ENCODE assay signal across 8 cellular contexts in genomic region chr17:17849147-17849820, GRCh38. TPM values are rescaled to one million over a fixed set of nuclear protein-coding genes. Genes with fewer than 3 reads are reported as not detected.
DNase-seq lines count a peak whose midpoint lies in the region; ATAC-seq and TF ChIP-seq lines count a peak whose summit lies in the region.

No MANE protein-coding gene starts in this region.

- H3K27ac Mint-ChIP-seq in activated naive CD8-positive, alpha-beta T cell treated with anti-CD3 and anti-CD28 coated beads, Interleukin-2, amount 10 ng/mL, durations not matched to agents 7 days and 5 days: peak overlapping the region; percentile 94

- no peak for TF ChIP-seq CTCF in AG09319 (IDR thresholded peaks at IDR 0.05; ENCODE audit: low read depth, low read length)

- no peaks in the 10 kb centered on the region for H3K27me3 Mint-ChIP-seq in activated naive CD8-positive, alpha-beta T cell treated with anti-CD3 and anti-CD28 coated beads, Interleukin-2, amount 10 ng/mL, durations not matched to agents 7 days and 5 days

- peak overlapping the region; percentile 45 for H3K4me3 Mint-ChIP-seq in activated naive CD8-positive, alpha-beta T cell treated with anti-CD3 and anti-CD28 coated beads, Interleukin-2, amount 10 ng/mL, durations not matched to agents 7 days and 5 days

- no peaks in the 10 kb centered on the region for H3K9me3 Mint-ChIP-seq in activated naive CD8-positive, alpha-beta T cell treated with anti-CD3 and anti-CD28 coated beads, Interleukin-2, amount 10 ng/mL, durations not matched to agents 7 days and 5 days

- DNase-seq in AG09319 (ENCODE audit: extremely low read depth, low read depth) (peak; percentile 23), H4 (ENCODE audit: low spot score) (peak; percentile 90), SW480 (ENCODE audit: low spot score) (peak; percentile 35), left colon (peak; percentile 52 to 73), GM19240 (ENCODE audit: insufficient read length, low spot score) (no peak)
- peak; percentile 85 for DNase-seq in activated naive CD8-positive, alpha-beta T cell treated with anti-CD3 and anti-CD28 coated beads, Interleukin-2, amount 10 ng/mL, durations not matched to agents 7 days and 5 days
- DNase-seq in stimulated activated CD4-positive, alpha-beta T cell treated with anti-CD3 and anti-CD28 coated beads, TNF-alpha, amount 100 ng/mL, for 48 hours (ENCODE audit: low read depth in 3 of 3): peak; percentile 79 to 90 (median 86)

- intact Hi-C loops in left colon (cut with DNase I, micrococcal nuclease): no loop called here

- ATAC-seq in activated naive CD8-positive, alpha-beta T cell treated with anti-CD3 and anti-CD28 coated beads, Interleukin-2, amount 10 ng/mL, durations not matched to agents 7 days and 5 days (ENCODE audit: low read depth): peak; percentile 84
- peak; percentile 44 for ATAC-seq in left colon
- no peak for ATAC-seq in GM18907 (IDR thresholded peaks at IDR 0.05; ENCODE audit: unreplicated experiment)

- H3K36me3 Mint-ChIP-seq in activated naive CD8-positive, alpha-beta T cell treated with anti-CD3 and anti-CD28 coated beads, Interleukin-2, amount 10 ng/mL, durations not matched to agents 7 days and 5 days: peaks cover 8% of the 10 kb centered on the region

- peaks cover 64% of the 10 kb centered on the region for H3K4me1 Mint-ChIP-seq in activated naive CD8-positive, alpha-beta T cell treated with anti-CD3 and anti-CD28 coated beads, Interleukin-2, amount 10 ng/mL, durations not matched to agents 7 days and 5 days

- POLR2A ChIA-PET in activated naive CD8-positive, alpha-beta T cell treated with anti-CD3 and anti-CD28 coated beads, Interleukin-2, amount 10 ng/mL, durations not matched to agents 7 days and 5 days (lab: Charles Lee): interaction anchor here (0.8 to 13.8 kb wide), 12 partner anchors 8 to 166 kb away, joined by 3 to 327 read pairs (median 7); partner anchors contain the start of gene SREBF1

RNA-seq across cellular contexts. Expression of gene SREBF1, which starts 12.5 kb away (rescaled TPM):
- 63.9 and 65.8 TPM in 2 replicates for total RNA-seq in H4 (2014; rRNA removed; shearing (Covaris generic))
- total RNA-seq in activated naive CD8-positive, alpha-beta T cell treated with anti-CD3 and anti-CD28 coated beads, Interleukin-2, amount 10 ng/mL, durations not matched to agents 7 days and 5 days: 100 to 1,000 TPM; 218 to 229 TPM
- 100 to 1,000 TPM; 125 to 161 TPM for total RNA-seq in left colon
